Comparison of ENCODE assay signal across 14 cellular contexts in genomic region chr10:33239257-33239656, GRCh38.
DNase-seq lines count a peak whose midpoint lies in the region; ATAC-seq and TF ChIP-seq lines count a peak whose summit lies in the region.
"Had no signal": no experiment of that assay in that cellular context is flagged by ENCODE, and none has a peak within 500 bp of the region (broad histone marks: within the 10 kb centered on the region; RNA-seq: fewer than 3 reads in every experiment).

No MANE protein-coding gene starts in this region.

- dilution Hi-C loops in mammary epithelial cell (cut with HindIII; ENCODE audit: low sequenced_read_pairs), result no loop called here

- H3K36me3 ChIP-seq in left ventricle myocardium inferior, result peaks cover 36% of the 10 kb centered on the region
- H3K36me3 ChIP-seq in mammary epithelial cell (ENCODE audit: insufficient read depth, low read length), result peaks cover 33% of the 10 kb centered on the region
- H3K36me3 ChIP-seq in osteoblast (ENCODE audit: insufficient read depth, low read length), result peaks cover 16% of the 10 kb centered on the region

- DNase-seq in left ventricle myocardium inferior (no peak), right cardiac atrium (no peak), mammary epithelial cell (no peak), osteoblast (ENCODE audit: insufficient read length, low spot score, missing footprints) (no peak), superior temporal gyrus (ENCODE audit: extremely low spot score) (no peak), NCI-H2196 treated with DMSO at 0.1 percent for 48 hours (lab: John Stamatoyannopoulos, UW; ENCODE audit: unreplicated experiment) (no peak)
- DNase-seq in stimulated activated naive CD4-positive, alpha-beta T cell treated with Interleukin-2 at 50 U/mL for 16 hours (lab: John Stamatoyannopoulos, UW), result no peak
- DNase-seq: KG1, NCI-H1092 treated with DMSO at 0.1 percent for 48 hours, NCI-H1694 treated with DMSO at 0.1 percent for 48 hours, NCI-H446, SHP77 had no signal

- 90% methylated on average over 2 of the region's 2 CpGs for WGBS in right cardiac atrium
- 97% methylated on average over 2 of the region's 2 CpGs for WGBS in mammary epithelial cell (ENCODE audit: low coverage, missing lambda C conversion rate)

- H3K27me3 ChIP-seq in left ventricle myocardium inferior (ENCODE audit: low read depth) (no peaks in the 10 kb centered on the region), right cardiac atrium (ENCODE audit: control insufficient read depth, insufficient read depth) (no peaks in the 10 kb centered on the region), mammary epithelial cell (ENCODE audit: insufficient read depth, low read length) (no peaks in the 10 kb centered on the region), osteoblast (ENCODE audit: insufficient read depth, low read length) (no peaks in the 10 kb centered on the region)

- H3K9me3 ChIP-seq in left ventricle myocardium inferior (replicated peaks) (no peaks in the 10 kb centered on the region), right cardiac atrium (ENCODE audit: control insufficient read depth, low read length) (no peaks in the 10 kb centered on the region), mammary epithelial cell (replicated peaks; ENCODE audit: insufficient read depth, low read length) (no peaks in the 10 kb centered on the region), osteoblast (ENCODE audit: low read depth, low read length) (no peaks in the 10 kb centered on the region)

- H3K4me1 ChIP-seq in left ventricle myocardium inferior, result peaks cover 84% of the 10 kb centered on the region
- H3K4me1 ChIP-seq in right cardiac atrium (ENCODE audit: control insufficient read depth, insufficient read depth, low read length), result peaks cover 2% of the 10 kb centered on the region
- H3K4me1 ChIP-seq in mammary epithelial cell (ENCODE audit: insufficient read depth, low read length), result peaks cover 33% of the 10 kb centered on the region
- peaks cover 77% of the 10 kb centered on the region for H3K4me1 ChIP-seq in osteoblast (ENCODE audit: insufficient read depth, low read length)

- TF ChIP-seq CTCF in left ventricle myocardium inferior (IDR thresholded peaks at IDR 0.05; ENCODE audit: borderline replicate concordance) (no peak), mammary epithelial cell (conservative IDR thresholded peaks at IDR 0.05 in 1 of 2, IDR thresholded peaks at IDR 0.05 in 1 of 2; ENCODE audit: extremely low read depth in 1 of 2, insufficient read depth in 1 of 2, low read depth in 1 of 2, low read length in 2 of 2) (no peak), osteoblast (IDR thresholded peaks at IDR 0.05; ENCODE audit: extremely low read depth, low read depth, low read length) (no peak)

- H3K27ac ChIP-seq in left ventricle myocardium inferior (replicated peaks) (peak overlapping the region; percentile 19), right cardiac atrium (ENCODE audit: low read length) (no peak overlapping the region), mammary epithelial cell (ENCODE audit: insufficient read depth, low read depth, low read length) (peak overlapping the region; percentile 93), osteoblast (ENCODE audit: low read depth, low read length) (peak overlapping the region; percentile 88)

- no peak overlapping the region for H3K4me3 ChIP-seq in left ventricle myocardium inferior
- H3K4me3 ChIP-seq in right cardiac atrium (ENCODE audit: low read length), result no peak overlapping the region
- H3K4me3 ChIP-seq in mammary epithelial cell (replicated peaks in 1 of 3; ENCODE audit: insufficient read depth in 1 of 3, low read depth in 2 of 3, low read length in 3 of 3), result no peak overlapping the region
- H3K4me3 ChIP-seq in osteoblast (ENCODE audit: insufficient read depth, low read length), result no peak overlapping the region
- H3K4me3 ChIP-seq: GM12878 had no signal

- no TSS peak for BruUV-seq in mammary epithelial cell (replicated peaks; lab: Mats Ljungman, UMichigan)

- H3K4me2 ChIP-seq in mammary epithelial cell (ENCODE audit: insufficient read depth, low read depth, low read length) (no peak overlapping the region), osteoblast (ENCODE audit: insufficient read depth, low read length) (no peak overlapping the region)

- H4K20me1 ChIP-seq in mammary epithelial cell (ENCODE audit: insufficient read depth, low read length), result no peaks in the 10 kb centered on the region
- no peaks in the 10 kb centered on the region for H4K20me1 ChIP-seq in osteoblast (ENCODE audit: insufficient read depth, low read length)

- H3K9ac ChIP-seq in mammary epithelial cell (ENCODE audit: insufficient read depth, low read length), result no peak overlapping the region

- H2AFZ ChIP-seq in mammary epithelial cell (ENCODE audit: low read depth, low read length) (no peak overlapping the region), osteoblast (ENCODE audit: low read length) (no peak overlapping the region)

- H3K79me2 ChIP-seq in mammary epithelial cell (ENCODE audit: insufficient read depth, low read length) (peaks cover 32% of the 10 kb centered on the region), osteoblast (ENCODE audit: insufficient read depth, low read length) (peaks cover 5% of the 10 kb centered on the region)

- ATAC-seq in right cardiac atrium, result no peak
- ATAC-seq in GM19328 (IDR thresholded peaks at IDR 0.05; ENCODE audit: unreplicated experiment), result no peak
- ATAC-seq: GM12878 had no signal

- in situ Hi-C loops in mammary epithelial cell (cut with MboI; ENCODE audit: low sequenced_read_pairs in 2 of 2), result no loop called here

- intact Hi-C loops in left ventricle myocardium inferior (cut with micrococcal nuclease), result no loop called here
- intact Hi-C loops in right cardiac atrium (cut with DNase I), result no loop called here
- intact Hi-C loops in mammary epithelial cell (cut with micrococcal nuclease), result loop anchor here (2.0 kb wide), 2 partner anchors 14 to 52 kb away; no protein-coding TSS in a partner anchor

- CTCF ChIA-PET in mammary epithelial cell (lab: Charles Lee; ENCODE audit: low non-redundant PET), result no interaction called here
